In the genomic region with DNA sequence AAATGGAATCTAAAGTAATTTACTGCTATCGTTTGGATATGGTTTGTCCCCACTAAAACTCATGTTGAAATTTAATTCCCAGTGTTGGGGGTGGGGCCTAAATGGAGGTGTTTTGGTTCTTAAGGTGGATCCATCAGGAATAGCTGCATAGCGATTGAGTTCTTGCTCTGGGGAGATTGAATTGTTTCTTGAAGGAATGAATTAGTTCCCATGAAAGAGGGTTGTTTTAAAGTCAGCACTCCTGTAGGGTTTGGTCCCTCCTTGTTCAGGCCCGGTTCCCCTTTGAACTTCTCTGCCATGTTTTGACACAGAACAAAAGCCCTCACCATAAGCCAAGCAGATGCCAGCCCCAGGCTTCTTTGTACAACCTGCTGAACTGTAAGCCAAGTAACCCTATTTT, we compare ENCODE assay signal across 2 cellular contexts.
TF ChIP-seq lines count a peak whose summit lies in the region.

No MANE protein-coding gene starts in this region.

TF ChIP-seq in SK-N-SH, 30 proteins besides CTCF, POLR2A, EP300 and RAD21 (continued from another document):
- TF ChIP-seq GATA2 (CRISPR knock-in tag; IDR thresholded peaks at IDR 0.05) = no peak
- TF ChIP-seq TEAD4 (IDR thresholded peaks at IDR 0.05; ENCODE audit: borderline replicate concordance, insufficient read depth) = no peak

TF ChIP-seq in SK-N-SH treated with all-trans-retinoic acid at 6 μM for 48 hours, 23 proteins besides CTCF, POLR2A, EP300 and RAD21 (continued from another document):
- TF ChIP-seq, protein P1, sequence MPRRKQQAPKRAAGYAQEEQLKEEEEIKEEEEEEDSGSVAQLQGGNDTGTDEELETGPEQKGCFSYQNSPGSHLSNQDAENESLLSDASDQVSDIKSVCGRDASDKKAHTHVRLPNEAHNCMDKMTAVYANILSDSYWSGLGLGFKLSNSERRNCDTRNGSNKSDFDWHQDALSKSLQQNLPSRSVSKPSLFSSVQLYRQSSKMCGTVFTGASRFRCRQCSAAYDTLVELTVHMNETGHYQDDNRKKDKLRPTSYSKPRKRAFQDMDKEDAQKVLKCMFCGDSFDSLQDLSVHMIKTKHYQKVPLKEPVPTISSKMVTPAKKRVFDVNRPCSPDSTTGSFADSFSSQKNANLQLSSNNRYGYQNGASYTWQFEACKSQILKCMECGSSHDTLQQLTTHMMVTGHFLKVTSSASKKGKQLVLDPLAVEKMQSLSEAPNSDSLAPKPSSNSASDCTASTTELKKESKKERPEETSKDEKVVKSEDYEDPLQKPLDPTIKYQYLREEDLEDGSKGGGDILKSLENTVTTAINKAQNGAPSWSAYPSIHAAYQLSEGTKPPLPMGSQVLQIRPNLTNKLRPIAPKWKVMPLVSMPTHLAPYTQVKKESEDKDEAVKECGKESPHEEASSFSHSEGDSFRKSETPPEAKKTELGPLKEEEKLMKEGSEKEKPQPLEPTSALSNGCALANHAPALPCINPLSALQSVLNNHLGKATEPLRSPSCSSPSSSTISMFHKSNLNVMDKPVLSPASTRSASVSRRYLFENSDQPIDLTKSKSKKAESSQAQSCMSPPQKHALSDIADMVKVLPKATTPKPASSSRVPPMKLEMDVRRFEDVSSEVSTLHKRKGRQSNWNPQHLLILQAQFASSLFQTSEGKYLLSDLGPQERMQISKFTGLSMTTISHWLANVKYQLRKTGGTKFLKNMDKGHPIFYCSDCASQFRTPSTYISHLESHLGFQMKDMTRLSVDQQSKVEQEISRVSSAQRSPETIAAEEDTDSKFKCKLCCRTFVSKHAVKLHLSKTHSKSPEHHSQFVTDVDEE (CRISPR knock-in tag; IDR thresholded peaks at IDR 0.05) = no peak
- TF ChIP-seq TCF4 (CRISPR knock-in tag; IDR thresholded peaks at IDR 0.05; ENCODE audit: borderline replicate concordance) (no peak), ZFP3 (CRISPR knock-in tag; IDR thresholded peaks at IDR 0.05) (no peak)
- TF ChIP-seq, protein P2, sequence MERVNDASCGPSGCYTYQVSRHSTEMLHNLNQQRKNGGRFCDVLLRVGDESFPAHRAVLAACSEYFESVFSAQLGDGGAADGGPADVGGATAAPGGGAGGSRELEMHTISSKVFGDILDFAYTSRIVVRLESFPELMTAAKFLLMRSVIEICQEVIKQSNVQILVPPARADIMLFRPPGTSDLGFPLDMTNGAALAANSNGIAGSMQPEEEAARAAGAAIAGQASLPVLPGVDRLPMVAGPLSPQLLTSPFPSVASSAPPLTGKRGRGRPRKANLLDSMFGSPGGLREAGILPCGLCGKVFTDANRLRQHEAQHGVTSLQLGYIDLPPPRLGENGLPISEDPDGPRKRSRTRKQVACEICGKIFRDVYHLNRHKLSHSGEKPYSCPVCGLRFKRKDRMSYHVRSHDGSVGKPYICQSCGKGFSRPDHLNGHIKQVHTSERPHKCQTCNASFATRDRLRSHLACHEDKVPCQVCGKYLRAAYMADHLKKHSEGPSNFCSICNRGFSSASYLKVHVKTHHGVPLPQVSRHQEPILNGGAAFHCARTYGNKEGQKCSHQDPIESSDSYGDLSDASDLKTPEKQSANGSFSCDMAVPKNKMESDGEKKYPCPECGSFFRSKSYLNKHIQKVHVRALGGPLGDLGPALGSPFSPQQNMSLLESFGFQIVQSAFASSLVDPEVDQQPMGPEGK (CRISPR knock-in tag; IDR thresholded peaks at IDR 0.05; ENCODE audit: borderline replicate concordance) = no peak
